1 cellular context compared by ENCODE assay signal in genomic region chr4:52657630-52658501, GRCh38.
TF ChIP-seq lines count a peak whose summit lies in the region.

No MANE protein-coding gene starts in this region.

TF ChIP-seq in WTC11, 78 proteins besides CTCF, POLR2A, EP300 and RAD21 (continued from another document and continues in another):
- TF ChIP-seq, protein P1, sequence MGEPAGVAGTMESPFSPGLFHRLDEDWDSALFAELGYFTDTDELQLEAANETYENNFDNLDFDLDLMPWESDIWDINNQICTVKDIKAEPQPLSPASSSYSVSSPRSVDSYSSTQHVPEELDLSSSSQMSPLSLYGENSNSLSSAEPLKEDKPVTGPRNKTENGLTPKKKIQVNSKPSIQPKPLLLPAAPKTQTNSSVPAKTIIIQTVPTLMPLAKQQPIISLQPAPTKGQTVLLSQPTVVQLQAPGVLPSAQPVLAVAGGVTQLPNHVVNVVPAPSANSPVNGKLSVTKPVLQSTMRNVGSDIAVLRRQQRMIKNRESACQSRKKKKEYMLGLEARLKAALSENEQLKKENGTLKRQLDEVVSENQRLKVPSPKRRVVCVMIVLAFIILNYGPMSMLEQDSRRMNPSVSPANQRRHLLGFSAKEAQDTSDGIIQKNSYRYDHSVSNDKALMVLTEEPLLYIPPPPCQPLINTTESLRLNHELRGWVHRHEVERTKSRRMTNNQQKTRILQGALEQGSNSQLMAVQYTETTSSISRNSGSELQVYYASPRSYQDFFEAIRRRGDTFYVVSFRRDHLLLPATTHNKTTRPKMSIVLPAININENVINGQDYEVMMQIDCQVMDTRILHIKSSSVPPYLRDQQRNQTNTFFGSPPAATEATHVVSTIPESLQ (CRISPR knock-in tag; IDR thresholded peaks at IDR 0.05), result no peak
- TF ChIP-seq, protein P2, sequence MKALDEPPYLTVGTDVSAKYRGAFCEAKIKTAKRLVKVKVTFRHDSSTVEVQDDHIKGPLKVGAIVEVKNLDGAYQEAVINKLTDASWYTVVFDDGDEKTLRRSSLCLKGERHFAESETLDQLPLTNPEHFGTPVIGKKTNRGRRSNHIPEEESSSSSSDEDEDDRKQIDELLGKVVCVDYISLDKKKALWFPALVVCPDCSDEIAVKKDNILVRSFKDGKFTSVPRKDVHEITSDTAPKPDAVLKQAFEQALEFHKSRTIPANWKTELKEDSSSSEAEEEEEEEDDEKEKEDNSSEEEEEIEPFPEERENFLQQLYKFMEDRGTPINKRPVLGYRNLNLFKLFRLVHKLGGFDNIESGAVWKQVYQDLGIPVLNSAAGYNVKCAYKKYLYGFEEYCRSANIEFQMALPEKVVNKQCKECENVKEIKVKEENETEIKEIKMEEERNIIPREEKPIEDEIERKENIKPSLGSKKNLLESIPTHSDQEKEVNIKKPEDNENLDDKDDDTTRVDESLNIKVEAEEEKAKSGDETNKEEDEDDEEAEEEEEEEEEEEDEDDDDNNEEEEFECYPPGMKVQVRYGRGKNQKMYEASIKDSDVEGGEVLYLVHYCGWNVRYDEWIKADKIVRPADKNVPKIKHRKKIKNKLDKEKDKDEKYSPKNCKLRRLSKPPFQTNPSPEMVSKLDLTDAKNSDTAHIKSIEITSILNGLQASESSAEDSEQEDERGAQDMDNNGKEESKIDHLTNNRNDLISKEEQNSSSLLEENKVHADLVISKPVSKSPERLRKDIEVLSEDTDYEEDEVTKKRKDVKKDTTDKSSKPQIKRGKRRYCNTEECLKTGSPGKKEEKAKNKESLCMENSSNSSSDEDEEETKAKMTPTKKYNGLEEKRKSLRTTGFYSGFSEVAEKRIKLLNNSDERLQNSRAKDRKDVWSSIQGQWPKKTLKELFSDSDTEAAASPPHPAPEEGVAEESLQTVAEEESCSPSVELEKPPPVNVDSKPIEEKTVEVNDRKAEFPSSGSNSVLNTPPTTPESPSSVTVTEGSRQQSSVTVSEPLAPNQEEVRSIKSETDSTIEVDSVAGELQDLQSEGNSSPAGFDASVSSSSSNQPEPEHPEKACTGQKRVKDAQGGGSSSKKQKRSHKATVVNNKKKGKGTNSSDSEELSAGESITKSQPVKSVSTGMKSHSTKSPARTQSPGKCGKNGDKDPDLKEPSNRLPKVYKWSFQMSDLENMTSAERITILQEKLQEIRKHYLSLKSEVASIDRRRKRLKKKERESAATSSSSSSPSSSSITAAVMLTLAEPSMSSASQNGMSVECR (CRISPR knock-in tag; IDR thresholded peaks at IDR 0.05; ENCODE audit: borderline replicate concordance), result peak; percentile 20; the same call in 1 of the 2 replicates
- TF ChIP-seq ZMAT4 (CRISPR knock-in tag; IDR thresholded peaks at IDR 0.05) (no peak), ZNF263 (CRISPR knock-in tag; IDR thresholded peaks at IDR 0.05; ENCODE audit: low read depth) (no peak), SMAD4 (CRISPR knock-in tag; IDR thresholded peaks at IDR 0.05) (no peak), FOXK1 (CRISPR knock-in tag; IDR thresholded peaks at IDR 0.05) (no peak), ZNF281 (CRISPR knock-in tag; IDR thresholded peaks at IDR 0.05) (peak; percentile 59; the same call in 1 of the 2 replicates), ESRRA (CRISPR knock-in tag; IDR thresholded peaks at IDR 0.05; ENCODE audit: borderline replicate concordance) (peak; percentile 33; the same call in 1 of the 2 replicates), ELF4 (CRISPR knock-in tag; IDR thresholded peaks at IDR 0.05; ENCODE audit: low read depth) (no peak), USF1 (CRISPR knock-in tag; IDR thresholded peaks at IDR 0.05) (peak; percentile 75; the same call in 1 of the 2 replicates), ZBTB21 (CRISPR knock-in tag; IDR thresholded peaks at IDR 0.05; ENCODE audit: borderline replicate concordance) (no peak), ATF2 (CRISPR knock-in tag; IDR thresholded peaks at IDR 0.05; ENCODE audit: borderline replicate concordance, low read depth) (no peak), SMAD3 (CRISPR knock-in tag; IDR thresholded peaks at IDR 0.05; ENCODE audit: borderline replicate concordance) (no peak)
- TF ChIP-seq, protein P3, sequence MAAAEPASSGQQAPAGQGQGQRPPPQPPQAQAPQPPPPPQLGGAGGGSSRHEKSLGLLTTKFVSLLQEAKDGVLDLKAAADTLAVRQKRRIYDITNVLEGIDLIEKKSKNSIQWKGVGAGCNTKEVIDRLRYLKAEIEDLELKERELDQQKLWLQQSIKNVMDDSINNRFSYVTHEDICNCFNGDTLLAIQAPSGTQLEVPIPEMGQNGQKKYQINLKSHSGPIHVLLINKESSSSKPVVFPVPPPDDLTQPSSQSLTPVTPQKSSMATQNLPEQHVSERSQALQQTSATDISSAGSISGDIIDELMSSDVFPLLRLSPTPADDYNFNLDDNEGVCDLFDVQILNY (CRISPR knock-in tag; IDR thresholded peaks at IDR 0.05), result no peak
- TF ChIP-seq, protein P4, sequence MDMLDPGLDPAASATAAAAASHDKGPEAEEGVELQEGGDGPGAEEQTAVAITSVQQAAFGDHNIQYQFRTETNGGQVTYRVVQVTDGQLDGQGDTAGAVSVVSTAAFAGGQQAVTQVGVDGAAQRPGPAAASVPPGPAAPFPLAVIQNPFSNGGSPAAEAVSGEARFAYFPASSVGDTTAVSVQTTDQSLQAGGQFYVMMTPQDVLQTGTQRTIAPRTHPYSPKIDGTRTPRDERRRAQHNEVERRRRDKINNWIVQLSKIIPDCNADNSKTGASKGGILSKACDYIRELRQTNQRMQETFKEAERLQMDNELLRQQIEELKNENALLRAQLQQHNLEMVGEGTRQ (CRISPR knock-in tag; IDR thresholded peaks at IDR 0.05), result peak; percentile 64
- TF ChIP-seq, protein P5, sequence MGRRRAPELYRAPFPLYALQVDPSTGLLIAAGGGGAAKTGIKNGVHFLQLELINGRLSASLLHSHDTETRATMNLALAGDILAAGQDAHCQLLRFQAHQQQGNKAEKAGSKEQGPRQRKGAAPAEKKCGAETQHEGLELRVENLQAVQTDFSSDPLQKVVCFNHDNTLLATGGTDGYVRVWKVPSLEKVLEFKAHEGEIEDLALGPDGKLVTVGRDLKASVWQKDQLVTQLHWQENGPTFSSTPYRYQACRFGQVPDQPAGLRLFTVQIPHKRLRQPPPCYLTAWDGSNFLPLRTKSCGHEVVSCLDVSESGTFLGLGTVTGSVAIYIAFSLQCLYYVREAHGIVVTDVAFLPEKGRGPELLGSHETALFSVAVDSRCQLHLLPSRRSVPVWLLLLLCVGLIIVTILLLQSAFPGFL (CRISPR knock-in tag; IDR thresholded peaks at IDR 0.05; ENCODE audit: borderline replicate concordance), result no peak
- TF ChIP-seq, protein P6, sequence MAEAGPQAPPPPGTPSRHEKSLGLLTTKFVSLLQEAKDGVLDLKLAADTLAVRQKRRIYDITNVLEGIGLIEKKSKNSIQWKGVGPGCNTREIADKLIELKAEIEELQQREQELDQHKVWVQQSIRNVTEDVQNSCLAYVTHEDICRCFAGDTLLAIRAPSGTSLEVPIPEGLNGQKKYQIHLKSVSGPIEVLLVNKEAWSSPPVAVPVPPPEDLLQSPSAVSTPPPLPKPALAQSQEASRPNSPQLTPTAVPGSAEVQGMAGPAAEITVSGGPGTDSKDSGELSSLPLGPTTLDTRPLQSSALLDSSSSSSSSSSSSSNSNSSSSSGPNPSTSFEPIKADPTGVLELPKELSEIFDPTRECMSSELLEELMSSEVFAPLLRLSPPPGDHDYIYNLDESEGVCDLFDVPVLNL (CRISPR knock-in tag; IDR thresholded peaks at IDR 0.05; ENCODE audit: borderline replicate concordance, low read depth), result no peak
- TF ChIP-seq, protein P7, sequence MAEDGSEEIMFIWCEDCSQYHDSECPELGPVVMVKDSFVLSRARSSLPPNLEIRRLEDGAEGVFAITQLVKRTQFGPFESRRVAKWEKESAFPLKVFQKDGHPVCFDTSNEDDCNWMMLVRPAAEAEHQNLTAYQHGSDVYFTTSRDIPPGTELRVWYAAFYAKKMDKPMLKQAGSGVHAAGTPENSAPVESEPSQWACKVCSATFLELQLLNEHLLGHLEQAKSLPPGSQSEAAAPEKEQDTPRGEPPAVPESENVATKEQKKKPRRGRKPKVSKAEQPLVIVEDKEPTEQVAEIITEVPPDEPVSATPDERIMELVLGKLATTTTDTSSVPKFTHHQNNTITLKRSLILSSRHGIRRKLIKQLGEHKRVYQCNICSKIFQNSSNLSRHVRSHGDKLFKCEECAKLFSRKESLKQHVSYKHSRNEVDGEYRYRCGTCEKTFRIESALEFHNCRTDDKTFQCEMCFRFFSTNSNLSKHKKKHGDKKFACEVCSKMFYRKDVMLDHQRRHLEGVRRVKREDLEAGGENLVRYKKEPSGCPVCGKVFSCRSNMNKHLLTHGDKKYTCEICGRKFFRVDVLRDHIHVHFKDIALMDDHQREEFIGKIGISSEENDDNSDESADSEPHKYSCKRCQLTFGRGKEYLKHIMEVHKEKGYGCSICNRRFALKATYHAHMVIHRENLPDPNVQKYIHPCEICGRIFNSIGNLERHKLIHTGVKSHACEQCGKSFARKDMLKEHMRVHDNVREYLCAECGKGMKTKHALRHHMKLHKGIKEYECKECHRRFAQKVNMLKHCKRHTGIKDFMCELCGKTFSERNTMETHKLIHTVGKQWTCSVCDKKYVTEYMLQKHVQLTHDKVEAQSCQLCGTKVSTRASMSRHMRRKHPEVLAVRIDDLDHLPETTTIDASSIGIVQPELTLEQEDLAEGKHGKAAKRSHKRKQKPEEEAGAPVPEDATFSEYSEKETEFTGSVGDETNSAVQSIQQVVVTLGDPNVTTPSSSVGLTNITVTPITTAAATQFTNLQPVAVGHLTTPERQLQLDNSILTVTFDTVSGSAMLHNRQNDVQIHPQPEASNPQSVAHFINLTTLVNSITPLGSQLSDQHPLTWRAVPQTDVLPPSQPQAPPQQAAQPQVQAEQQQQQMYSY (CRISPR knock-in tag; IDR thresholded peaks at IDR 0.05), result no peak
- TF ChIP-seq, protein P8, sequence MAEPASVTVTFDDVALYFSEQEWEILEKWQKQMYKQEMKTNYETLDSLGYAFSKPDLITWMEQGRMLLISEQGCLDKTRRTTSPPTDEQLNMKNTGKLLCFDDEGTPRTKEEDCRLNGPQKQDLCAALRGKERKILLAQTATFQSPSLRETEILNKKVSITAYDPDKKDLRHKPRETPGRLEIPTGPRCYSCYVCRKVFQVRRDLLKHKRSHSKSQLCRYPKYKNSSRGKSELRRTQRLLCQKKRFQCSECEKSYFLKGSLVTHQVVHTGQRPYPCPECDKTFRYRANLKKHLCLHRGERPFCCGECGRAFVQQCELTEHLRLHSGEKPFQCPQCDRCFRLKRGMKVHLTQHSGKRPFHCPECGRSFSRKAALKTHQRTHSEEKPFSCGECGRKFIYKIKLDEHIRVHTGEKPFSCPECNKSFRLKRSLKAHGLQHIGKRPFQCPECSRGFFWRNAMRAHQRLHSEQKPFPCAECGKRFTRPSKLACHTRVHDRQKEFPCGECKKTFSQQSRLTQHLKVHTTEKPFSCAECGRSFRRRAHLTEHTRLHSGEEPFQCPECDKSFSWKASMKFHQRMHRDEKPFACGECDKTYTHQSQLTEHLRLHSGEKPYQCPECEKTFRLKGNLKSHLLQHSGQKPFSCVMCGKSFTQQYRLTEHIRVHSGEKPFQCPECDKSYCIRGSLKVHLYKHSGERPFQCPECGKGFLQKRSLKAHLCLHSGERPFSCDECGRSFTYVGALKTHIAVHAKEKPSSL (CRISPR knock-in tag; conservative IDR thresholded peaks at IDR 0.05), result no peak
